ENCODE assay signal across 1 cellular context in genomic region chr16:89290472-89290871, GRCh38.
TF ChIP-seq lines count a peak whose summit lies in the region.

No MANE protein-coding gene starts in this region.

TF ChIP-seq in GM23338, 12 proteins besides CTCF, POLR2A, EP300 and RAD21 (continued from another document):
- TF ChIP-seq, protein P1, sequence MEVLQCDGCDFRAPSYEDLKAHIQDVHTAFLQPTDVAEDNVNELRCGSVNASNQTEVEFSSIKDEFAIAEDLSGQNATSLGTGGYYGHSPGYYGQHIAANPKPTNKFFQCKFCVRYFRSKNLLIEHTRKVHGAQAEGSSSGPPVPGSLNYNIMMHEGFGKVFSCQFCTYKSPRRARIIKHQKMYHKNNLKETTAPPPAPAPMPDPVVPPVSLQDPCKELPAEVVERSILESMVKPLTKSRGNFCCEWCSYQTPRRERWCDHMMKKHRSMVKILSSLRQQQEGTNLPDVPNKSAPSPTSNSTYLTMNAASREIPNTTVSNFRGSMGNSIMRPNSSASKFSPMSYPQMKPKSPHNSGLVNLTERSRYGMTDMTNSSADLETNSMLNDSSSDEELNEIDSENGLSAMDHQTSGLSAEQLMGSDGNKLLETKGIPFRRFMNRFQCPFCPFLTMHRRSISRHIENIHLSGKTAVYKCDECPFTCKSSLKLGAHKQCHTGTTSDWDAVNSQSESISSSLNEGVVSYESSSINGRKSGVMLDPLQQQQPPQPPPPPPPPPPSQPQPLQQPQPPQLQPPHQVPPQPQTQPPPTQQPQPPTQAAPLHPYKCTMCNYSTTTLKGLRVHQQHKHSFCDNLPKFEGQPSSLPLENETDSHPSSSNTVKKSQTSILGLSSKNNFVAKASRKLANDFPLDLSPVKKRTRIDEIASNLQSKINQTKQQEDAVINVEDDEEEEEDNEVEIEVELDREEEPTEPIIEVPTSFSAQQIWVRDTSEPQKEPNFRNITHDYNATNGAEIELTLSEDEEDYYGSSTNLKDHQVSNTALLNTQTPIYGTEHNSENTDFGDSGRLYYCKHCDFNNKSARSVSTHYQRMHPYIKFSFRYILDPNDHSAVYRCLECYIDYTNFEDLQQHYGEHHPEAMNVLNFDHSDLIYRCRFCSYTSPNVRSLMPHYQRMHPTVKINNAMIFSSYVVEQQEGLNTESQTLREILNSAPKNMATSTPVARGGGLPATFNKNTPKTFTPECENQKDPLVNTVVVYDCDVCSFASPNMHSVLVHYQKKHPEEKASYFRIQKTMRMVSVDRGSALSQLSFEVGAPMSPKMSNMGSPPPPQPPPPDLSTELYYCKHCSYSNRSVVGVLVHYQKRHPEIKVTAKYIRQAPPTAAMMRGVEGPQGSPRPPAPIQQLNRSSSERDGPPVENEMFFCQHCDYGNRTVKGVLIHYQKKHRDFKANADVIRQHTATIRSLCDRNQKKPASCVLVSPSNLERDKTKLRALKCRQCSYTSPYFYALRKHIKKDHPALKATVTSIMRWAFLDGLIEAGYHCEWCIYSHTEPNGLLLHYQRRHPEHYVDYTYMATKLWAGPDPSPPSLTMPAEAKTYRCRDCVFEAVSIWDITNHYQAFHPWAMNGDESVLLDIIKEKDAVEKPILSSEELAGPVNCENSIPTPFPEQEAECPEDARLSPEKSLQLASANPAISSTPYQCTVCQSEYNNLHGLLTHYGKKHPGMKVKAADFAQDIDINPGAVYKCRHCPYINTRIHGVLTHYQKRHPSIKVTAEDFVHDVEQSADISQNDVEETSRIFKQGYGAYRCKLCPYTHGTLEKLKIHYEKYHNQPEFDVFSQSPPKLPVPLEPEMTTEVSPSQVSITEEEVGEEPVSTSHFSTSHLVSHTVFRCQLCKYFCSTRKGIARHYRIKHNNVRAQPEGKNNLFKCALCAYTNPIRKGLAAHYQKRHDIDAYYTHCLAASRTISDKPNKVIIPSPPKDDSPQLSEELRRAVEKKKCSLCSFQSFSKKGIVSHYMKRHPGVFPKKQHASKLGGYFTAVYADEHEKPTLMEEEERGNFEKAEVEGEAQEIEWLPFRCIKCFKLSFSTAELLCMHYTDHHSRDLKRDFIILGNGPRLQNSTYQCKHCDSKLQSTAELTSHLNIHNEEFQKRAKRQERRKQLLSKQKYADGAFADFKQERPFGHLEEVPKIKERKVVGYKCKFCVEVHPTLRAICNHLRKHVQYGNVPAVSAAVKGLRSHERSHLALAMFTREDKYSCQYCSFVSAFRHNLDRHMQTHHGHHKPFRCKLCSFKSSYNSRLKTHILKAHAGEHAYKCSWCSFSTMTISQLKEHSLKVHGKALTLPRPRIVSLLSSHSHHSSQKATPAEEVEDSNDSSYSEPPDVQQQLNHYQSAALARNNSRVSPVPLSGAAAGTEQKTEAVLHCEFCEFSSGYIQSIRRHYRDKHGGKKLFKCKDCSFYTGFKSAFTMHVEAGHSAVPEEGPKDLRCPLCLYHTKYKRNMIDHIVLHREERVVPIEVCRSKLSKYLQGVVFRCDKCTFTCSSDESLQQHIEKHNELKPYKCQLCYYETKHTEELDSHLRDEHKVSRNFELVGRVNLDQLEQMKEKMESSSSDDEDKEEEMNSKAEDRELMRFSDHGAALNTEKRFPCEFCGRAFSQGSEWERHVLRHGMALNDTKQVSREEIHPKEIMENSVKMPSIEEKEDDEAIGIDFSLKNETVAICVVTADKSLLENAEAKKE (CRISPR knock-in tag; IDR thresholded peaks at IDR 0.05), result no peak
- TF ChIP-seq JUNB (IDR thresholded peaks at IDR 0.05; ENCODE audit: unreplicated experiment) (no peak), NANOG (IDR thresholded peaks at IDR 0.05; ENCODE audit: borderline replicate concordance) (no peak), EZH2 (IDR thresholded peaks at IDR 0.05; ENCODE audit: low read depth, unreplicated experiment) (no peak), ZNF331 (CRISPR knock-in tag; IDR thresholded peaks at IDR 0.05; ENCODE audit: low read depth) (no peak)
- TF ChIP-seq, protein P2, sequence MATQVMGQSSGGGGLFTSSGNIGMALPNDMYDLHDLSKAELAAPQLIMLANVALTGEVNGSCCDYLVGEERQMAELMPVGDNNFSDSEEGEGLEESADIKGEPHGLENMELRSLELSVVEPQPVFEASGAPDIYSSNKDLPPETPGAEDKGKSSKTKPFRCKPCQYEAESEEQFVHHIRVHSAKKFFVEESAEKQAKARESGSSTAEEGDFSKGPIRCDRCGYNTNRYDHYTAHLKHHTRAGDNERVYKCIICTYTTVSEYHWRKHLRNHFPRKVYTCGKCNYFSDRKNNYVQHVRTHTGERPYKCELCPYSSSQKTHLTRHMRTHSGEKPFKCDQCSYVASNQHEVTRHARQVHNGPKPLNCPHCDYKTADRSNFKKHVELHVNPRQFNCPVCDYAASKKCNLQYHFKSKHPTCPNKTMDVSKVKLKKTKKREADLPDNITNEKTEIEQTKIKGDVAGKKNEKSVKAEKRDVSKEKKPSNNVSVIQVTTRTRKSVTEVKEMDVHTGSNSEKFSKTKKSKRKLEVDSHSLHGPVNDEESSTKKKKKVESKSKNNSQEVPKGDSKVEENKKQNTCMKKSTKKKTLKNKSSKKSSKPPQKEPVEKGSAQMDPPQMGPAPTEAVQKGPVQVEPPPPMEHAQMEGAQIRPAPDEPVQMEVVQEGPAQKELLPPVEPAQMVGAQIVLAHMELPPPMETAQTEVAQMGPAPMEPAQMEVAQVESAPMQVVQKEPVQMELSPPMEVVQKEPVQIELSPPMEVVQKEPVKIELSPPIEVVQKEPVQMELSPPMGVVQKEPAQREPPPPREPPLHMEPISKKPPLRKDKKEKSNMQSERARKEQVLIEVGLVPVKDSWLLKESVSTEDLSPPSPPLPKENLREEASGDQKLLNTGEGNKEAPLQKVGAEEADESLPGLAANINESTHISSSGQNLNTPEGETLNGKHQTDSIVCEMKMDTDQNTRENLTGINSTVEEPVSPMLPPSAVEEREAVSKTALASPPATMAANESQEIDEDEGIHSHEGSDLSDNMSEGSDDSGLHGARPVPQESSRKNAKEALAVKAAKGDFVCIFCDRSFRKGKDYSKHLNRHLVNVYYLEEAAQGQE (IDR thresholded peaks at IDR 0.05; ENCODE audit: unreplicated experiment), result no peak
